8 cellular contexts compared by ENCODE assay signal in genomic region chr6:111873178-111874029, GRCh38. TPM values are rescaled to one million over a fixed set of nuclear protein-coding genes. Genes with fewer than 3 reads are reported as not detected.
DNase-seq lines count a peak whose midpoint lies in the region; ATAC-seq and TF ChIP-seq lines count a peak whose summit lies in the region.

Gene FYN, minus strand, starts transcription at chr6:111873452. Its CDS starts 153,401 bp downstream, at chr6:111720051.

- CTCF ChIA-PET in activated B cell treated with CpG ODN at 0.5 μM for 24 hours (lab: Charles Lee): interaction anchor here (0.7 to 1.8 kb wide), 6 partner anchors 9 to 170 kb away, joined by 3 to 9 read pairs (median 4); no protein-coding TSS in a partner anchor

- H3K36me3 Mint-ChIP-seq in activated B cell treated with CpG ODN at 0.5 μM for 24 hours (ENCODE audit: low read depth): peaks cover 7% of the 10 kb centered on the region

- intact Hi-C loops in activated B cell treated with CpG ODN at 0.5 μM for 24 hours (cut with micrococcal nuclease): loop anchor here (1.0 to 10.0 kb wide), 13 partner anchors 28 to 1759 kb away; partner anchors contain the start of genes AMD1, FAM229B, REV3L and TRAF3IP2

- peak within 1 kb of the TSS; percentile 93 for H3K4me3 Mint-ChIP-seq in activated B cell treated with CpG ODN at 0.5 μM for 24 hours

- in situ Hi-C loops in ACHN (cut with HindIII; ENCODE audit: low pct_ligation_motif_present, low pct_unique_long_range_greater_than_20kb, low sequenced_read_pairs): no loop called here

- H3K27ac ChIP-seq in caudate nucleus (ENCODE audit: low read depth, low read length): peak within 1 kb of the TSS; percentile 85

- DNase-seq in ACHN: peak; percentile 86
- DNase-seq in NCI-H345 (lab: John Stamatoyannopoulos, UW): peak; percentile 99
- peak; percentile 97 for DNase-seq in activated B cell treated with CpG ODN at 0.5 μM for 24 hours
- DNase-seq in caudate nucleus (lab: John Stamatoyannopoulos, UW): peak; percentile 75 to 100 (median 98)
- DNase-seq in inferior parietal cortex (ENCODE audit: extremely low spot score): peak; percentile 96
- peak; percentile 99 for DNase-seq in stimulated activated CD4-positive, alpha-beta T cell treated with anti-CD3 and anti-CD28 coated beads, Interleukin-12 subunit alpha, Interleukin-12 subunit beta, amount 100 ng/mL, for 24 hours (ENCODE audit: low read depth in 2 of 2)

- H3K4me1 Mint-ChIP-seq in activated B cell treated with CpG ODN at 0.5 μM for 24 hours: peaks cover 44% of the 10 kb centered on the region

- POLR2A ChIA-PET in activated B cell treated with CpG ODN at 0.5 μM for 24 hours (lab: Charles Lee): interaction anchor here (0.9 to 2.0 kb wide), 10 partner anchors 22 to 125 kb away, joined by 3 to 16 read pairs (median 9); no protein-coding TSS in a partner anchor

- ATAC-seq in GM18909 (IDR thresholded peaks at IDR 0.05; ENCODE audit: poor library complexity, unreplicated experiment): peak; percentile 99
- ATAC-seq in HG03196 (IDR thresholded peaks at IDR 0.05; ENCODE audit: unreplicated experiment): peak; percentile 99
- peak; percentile 94 for ATAC-seq in activated B cell treated with CpG ODN at 0.5 μM for 24 hours (ENCODE audit: low read depth)

- TF ChIP-seq CTCF in activated B cell treated with CpG ODN at 0.5 μM for 24 hours (IDR thresholded peaks at IDR 0.05): no peak

- H3K27ac Mint-ChIP-seq in activated B cell treated with CpG ODN at 0.5 μM for 24 hours: peak within 1 kb of the TSS; percentile 90

- H3K9me3 Mint-ChIP-seq in activated B cell treated with CpG ODN at 0.5 μM for 24 hours: no peaks in the 10 kb centered on the region

- no peaks in the 10 kb centered on the region for H3K27me3 Mint-ChIP-seq in activated B cell treated with CpG ODN at 0.5 μM for 24 hours

RNA-seq across cellular contexts. Expression of gene FYN, which starts in this region (rescaled TPM):
- total RNA-seq in activated B cell treated with CpG ODN at 0.5 μM for 24 hours: 57.8 and 64.7 TPM in 2 replicates

Comparison
In these comparisons a context has a peak if more than half of its experiments do, and no peak if none do; other contexts are left out.
1. Peak in every context shown above with its lines: DNase-seq, ATAC-seq and H3K27ac ChIP-seq.